In genomic region chr2:1930956-1931914, GRCh38 we compare ENCODE assay signal across 31 cellular contexts.
DNase-seq lines count a peak whose midpoint lies in the region; TF ChIP-seq lines count a peak whose summit lies in the region.
"Had no signal": no experiment of that assay in that cellular context is flagged by ENCODE, and none has a peak within 500 bp of the region (broad histone marks: within the 10 kb centered on the region; RNA-seq: fewer than 3 reads in every experiment).

No MANE protein-coding gene starts in this region.

- no peaks in the 10 kb centered on the region for H3K4me1 ChIP-seq in spleen
- H3K4me1 ChIP-seq: esophagus muscularis mucosa, lower lobe of right lung, tibial nerve had no signal

- DNase-seq in GDM1 (lab: John Stamatoyannopoulos, UW) (peak; percentile 51), amygdala (lab: John Stamatoyannopoulos, UW) (peak in 29 of 56 donors; percentile 8 to 75 (median 40)), hippocampal formation (lab: John Stamatoyannopoulos, UW) (peak; percentile 35 to 51), putamen (ENCODE audit: low spot score) (peak; percentile 73), cerebellar nuclear complex (lab: John Stamatoyannopoulos, UW) (no peak), H4 (ENCODE audit: low spot score) (no peak), spleen (no peak)
- DNase-seq: activated CD4-positive, alpha-beta T cell treated with anti-CD3 and anti-CD28 coated beads for 4 hours; activated effector memory CD4-positive, alpha-beta T cell treated with Interleukin-2 at 50 U/mL for 16 hours; activated naive CD8-positive, alpha-beta T cell treated with anti-CD3 and anti-CD28 coated beads for 36 hours; activated T-cell treated with anti-CD3 and anti-CD28 coated beads, Interleukin-2, amount 50 U/mL, for 1 hour; DMS79; foreskin fibroblast; HCEC 1CT; heart left ventricle; Kasumi-1; lower lobe of right lung; mucosa of descending colon; NCI-H1436 treated with DMSO at 0.1 percent for 48 hours; NCI-H2081 treated with DMSO at 0.1 percent for 48 hours; NCI-H345; ovary; right cardiac atrium; SHP77 treated with DMSO at 0.1 percent for 48 hours; stimulated activated CD4-positive, alpha-beta T cell treated with anti-CD3 and anti-CD28 coated beads, Interleukin-2, amount 100 ng/mL, for 48 hours; WERI-Rb-1 had no signal

- no peak overlapping the region for H3K4me3 ChIP-seq in spleen
- H3K4me3 ChIP-seq: cardiac muscle cell, esophagus muscularis mucosa, heart left ventricle, lower lobe of right lung, mucosa of descending colon, ovary, smooth muscle cell, tibial nerve had no signal

- no peak overlapping the region for H3K27ac ChIP-seq in spleen
- H3K27ac ChIP-seq: C4-2B, cardiac muscle cell, esophagus muscularis mucosa, heart left ventricle, lower lobe of right lung, ovary, tibial nerve, WERI-Rb-1 had no signal

- peaks cover 0 to 10% (median 0%) of the 10 kb centered on the region in 7 donors for H3K27me3 ChIP-seq in spleen (replicated peaks in 1 of 7)
- H3K27me3 ChIP-seq: cardiac muscle cell, esophagus muscularis mucosa, ovary, tibial nerve had no signal

- TF ChIP-seq POLR2A in spleen (IDR thresholded peaks at IDR 0.05) = no peak

- no peak for TF ChIP-seq CTCF in spleen (IDR thresholded peaks at IDR 0.05 in 8 of 11, conservative IDR thresholded peaks at IDR 0.05 in 3 of 11)

- H3K36me3 ChIP-seq in spleen = no peaks in the 10 kb centered on the region
- H3K36me3 ChIP-seq: cardiac muscle cell, esophagus muscularis mucosa, heart left ventricle, lower lobe of right lung, ovary, tibial nerve, WERI-Rb-1 had no signal

- intact Hi-C loops in spleen (cut with DNase I; ENCODE audit: low total_unique reads) = no loop called here

- H3K9me3 ChIP-seq in spleen = no peaks in the 10 kb centered on the region
- H3K9me3 ChIP-seq: esophagus muscularis mucosa, heart left ventricle, lower lobe of right lung, mucosa of descending colon, ovary, tibial nerve had no signal

- 40 to 58% (median 44%) methylated on average over 26 of the region's 26 CpGs for WGBS in spleen, 5 donors

Comparison
In these comparisons a context has a peak if more than half of its experiments do, and no peak if none do; other contexts are left out.
1. DNase-seq: peak in GDM1 (single experiment), amygdala (29 of 56), hippocampal formation (2 of 2) and putamen (single experiment); none in cerebellar nuclear complex (0 of 2), H4 (single experiment) and spleen (single experiment).